Comparison of ENCODE assay signal across 1 cellular context in the genomic region with DNA sequence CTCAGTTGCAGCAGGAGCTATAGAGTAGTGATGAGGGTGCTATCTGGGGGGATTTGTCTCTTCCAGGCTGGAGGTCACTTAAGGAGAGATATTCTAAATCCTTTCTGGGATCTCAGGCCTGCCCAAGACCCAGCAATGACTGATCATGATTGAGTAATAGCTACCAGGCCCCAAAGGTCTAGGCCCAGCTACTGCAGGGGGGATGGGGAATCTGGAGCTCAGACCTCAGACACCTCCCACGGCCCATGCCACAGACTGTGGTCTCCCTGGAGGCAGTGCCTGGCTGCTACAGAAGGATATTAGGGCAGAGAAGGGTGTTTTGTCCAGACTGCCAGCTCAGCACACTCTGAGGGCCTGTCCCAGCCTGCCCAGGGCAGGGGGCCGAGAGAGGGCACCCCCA.
TF ChIP-seq lines count a peak whose summit lies in the region.

No MANE protein-coding gene starts in this region.

TF ChIP-seq in liver, 16 proteins besides CTCF, POLR2A, EP300 and RAD21:
- TF ChIP-seq, protein P1, sequence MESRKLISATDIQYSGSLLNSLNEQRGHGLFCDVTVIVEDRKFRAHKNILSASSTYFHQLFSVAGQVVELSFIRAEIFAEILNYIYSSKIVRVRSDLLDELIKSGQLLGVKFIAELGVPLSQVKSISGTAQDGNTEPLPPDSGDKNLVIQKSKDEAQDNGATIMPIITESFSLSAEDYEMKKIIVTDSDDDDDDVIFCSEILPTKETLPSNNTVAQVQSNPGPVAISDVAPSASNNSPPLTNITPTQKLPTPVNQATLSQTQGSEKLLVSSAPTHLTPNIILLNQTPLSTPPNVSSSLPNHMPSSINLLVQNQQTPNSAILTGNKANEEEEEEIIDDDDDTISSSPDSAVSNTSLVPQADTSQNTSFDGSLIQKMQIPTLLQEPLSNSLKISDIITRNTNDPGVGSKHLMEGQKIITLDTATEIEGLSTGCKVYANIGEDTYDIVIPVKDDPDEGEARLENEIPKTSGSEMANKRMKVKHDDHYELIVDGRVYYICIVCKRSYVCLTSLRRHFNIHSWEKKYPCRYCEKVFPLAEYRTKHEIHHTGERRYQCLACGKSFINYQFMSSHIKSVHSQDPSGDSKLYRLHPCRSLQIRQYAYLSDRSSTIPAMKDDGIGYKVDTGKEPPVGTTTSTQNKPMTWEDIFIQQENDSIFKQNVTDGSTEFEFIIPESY (IDR thresholded peaks at IDR 0.05): no peak
- peak in 1 of 2 donors; percentile 43 for TF ChIP-seq RXRA (IDR thresholded peaks at IDR 0.05)
- TF ChIP-seq, protein P2, sequence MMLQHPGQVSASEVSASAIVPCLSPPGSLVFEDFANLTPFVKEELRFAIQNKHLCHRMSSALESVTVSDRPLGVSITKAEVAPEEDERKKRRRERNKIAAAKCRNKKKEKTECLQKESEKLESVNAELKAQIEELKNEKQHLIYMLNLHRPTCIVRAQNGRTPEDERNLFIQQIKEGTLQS (IDR thresholded peaks at IDR 0.05): peak; percentile 15
- peak in 1 of 2 donors; percentile 63 for TF ChIP-seq HNF4A (conservative IDR thresholded peaks at IDR 0.05)
